ENCODE assay signal across 1 cellular context in the genomic region with DNA sequence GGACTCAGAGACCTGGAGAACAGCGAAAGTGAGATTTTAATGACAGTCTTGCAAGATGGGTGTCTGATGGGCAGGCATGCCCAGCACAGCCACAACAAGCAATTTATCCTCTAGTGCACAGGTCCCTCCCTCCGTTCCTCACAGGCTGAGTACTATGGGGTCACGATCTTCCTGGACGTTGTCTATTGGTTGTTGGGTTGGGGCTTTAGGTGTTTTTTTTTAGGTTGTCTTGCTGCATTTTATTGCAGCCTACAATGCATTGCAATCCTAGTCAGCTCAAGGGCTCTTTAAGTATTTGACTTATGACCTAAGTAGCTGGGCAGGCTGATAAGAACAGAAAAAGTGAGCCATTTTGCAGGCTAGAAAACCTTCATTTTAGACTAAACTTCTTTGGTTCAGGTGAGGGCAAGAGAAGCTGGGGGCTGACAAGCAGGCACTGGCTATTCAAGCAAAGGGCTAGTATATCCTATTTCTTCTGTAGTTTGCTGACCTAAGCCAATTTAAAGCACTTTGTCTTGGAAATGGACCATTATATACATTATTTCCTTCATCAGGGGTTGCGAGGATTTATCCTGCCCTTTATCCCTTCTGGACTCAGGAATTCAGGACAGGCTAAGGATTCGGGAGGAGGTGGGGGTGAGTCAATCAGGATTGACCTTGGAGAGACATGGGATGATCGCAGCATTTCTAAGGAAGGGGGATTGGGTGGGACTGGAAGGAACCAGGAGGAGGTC.
TF ChIP-seq lines count a peak whose summit lies in the region.

No MANE protein-coding gene starts in this region.

TF ChIP-seq in IMR-90, 13 proteins besides CTCF, POLR2A, EP300 and RAD21:
- TF ChIP-seq MAFK (IDR thresholded peaks at IDR 0.05; ENCODE audit: low read depth, low read length): peak; percentile 79
- TF ChIP-seq BHLHE40 (IDR thresholded peaks at IDR 0.05; ENCODE audit: low read depth, low read length): no peak
